ENCODE assay signal across 21 cellular contexts in genomic region chr1:53605181-53605580, GRCh38.
"Had no signal": no experiment of that assay in that cellular context is flagged by ENCODE, and none has a peak within 500 bp of the region (broad histone marks: within the 10 kb centered on the region; RNA-seq: fewer than 3 reads in every experiment).

No MANE protein-coding gene starts in this region.

- H3K27ac ChIP-seq: adrenal gland, ascending aorta, coronary artery, epithelial cell of prostate, gastroesophageal sphincter, heart left ventricle, lower lobe of right lung, upper lobe of left lung had no signal

- H3K4me3 Mint-ChIP-seq: activated CD4-positive, alpha-beta T cell treated with anti-CD3 and anti-CD28 coated beads, Interleukin-2, amount 10 ng/mL, durations not matched to agents 7 days and 5 days; activated CD8-positive, alpha-beta memory T cell treated with anti-CD3 and anti-CD28 coated beads, Interleukin-2, amount 10 ng/mL, durations not matched to agents 7 days and 5 days; activated CD8-positive, alpha-beta T cell treated with anti-CD3 and anti-CD28 coated beads for 36 hours; activated naive CD8-positive, alpha-beta T cell; naive thymus-derived CD4-positive, alpha-beta T cell had no signal

- H3K36me3 ChIP-seq: adrenal gland, ascending aorta, gastroesophageal sphincter, heart left ventricle, lower lobe of right lung, upper lobe of left lung had no signal

- DNase-seq: activated CD4-positive, alpha-beta T cell treated with anti-CD3 and anti-CD28 coated beads, Interleukin-2, amount 10 ng/mL, durations not matched to agents 7 days and 5 days; activated CD8-positive, alpha-beta memory T cell treated with anti-CD3 and anti-CD28 coated beads, Interleukin-2, amount 10 ng/mL, durations not matched to agents 7 days and 5 days; activated CD8-positive, alpha-beta T cell treated with anti-CD3 and anti-CD28 coated beads for 36 hours; activated gamma-delta T cell treated with Interleukin-2 at 50 U/mL for 16 hours; activated T-cell treated with anti-CD3 and anti-CD28 coated beads for 4 hours; lower lobe of right lung; mesendoderm; naive thymus-derived CD4-positive, alpha-beta T cell; retina; stimulated activated CD4-positive, alpha-beta T cell treated with anti-CD3 and anti-CD28 coated beads, Interleukin-4, amount 100 ng/mL, for 24 hours; stimulated activated naive CD8-positive, alpha-beta T cell treated with anti-CD3 and anti-CD28 coated beads, Interleukin-15, Interleukin-2, amounts not matched to agents 100 U/mL and 50 U/mL, for 24 hours had no signal

- H3K27ac Mint-ChIP-seq: activated CD4-positive, alpha-beta T cell treated with anti-CD3 and anti-CD28 coated beads, Interleukin-2, amount 10 ng/mL, durations not matched to agents 7 days and 5 days; activated CD8-positive, alpha-beta memory T cell treated with anti-CD3 and anti-CD28 coated beads, Interleukin-2, amount 10 ng/mL, durations not matched to agents 7 days and 5 days; activated CD8-positive, alpha-beta T cell treated with anti-CD3 and anti-CD28 coated beads for 36 hours; activated naive CD8-positive, alpha-beta T cell; naive thymus-derived CD4-positive, alpha-beta T cell had no signal

- H3K4me3 ChIP-seq: adrenal gland, ascending aorta, coronary artery, gastroesophageal sphincter, heart left ventricle, lower lobe of right lung, upper lobe of left lung had no signal

- H3K4me1 ChIP-seq: adrenal gland, ascending aorta, gastroesophageal sphincter, heart left ventricle, lower lobe of right lung, upper lobe of left lung had no signal

- H3K36me3 Mint-ChIP-seq: activated CD8-positive, alpha-beta memory T cell treated with anti-CD3 and anti-CD28 coated beads, Interleukin-2, amount 10 ng/mL, durations not matched to agents 7 days and 5 days; activated naive CD8-positive, alpha-beta T cell had no signal

- H3K27me3 Mint-ChIP-seq: activated CD4-positive, alpha-beta T cell treated with anti-CD3 and anti-CD28 coated beads, Interleukin-2, amount 10 ng/mL, durations not matched to agents 7 days and 5 days; activated CD8-positive, alpha-beta T cell treated with anti-CD3 and anti-CD28 coated beads for 36 hours; activated naive CD8-positive, alpha-beta T cell had no signal

- H3K27me3 ChIP-seq: adrenal gland, ascending aorta, gastroesophageal sphincter, heart left ventricle, upper lobe of left lung had no signal

- ATAC-seq: activated CD4-positive, CD25-positive, alpha-beta regulatory T cell treated with anti-CD3 and anti-CD28 coated beads, Interleukin-2, amount 50 U/mL, for 24 hours; activated CD8-positive, alpha-beta memory T cell treated with anti-CD3 and anti-CD28 coated beads, Interleukin-2, amount 10 ng/mL, durations not matched to agents 7 days and 5 days; activated CD8-positive, alpha-beta T cell treated with anti-CD3 and anti-CD28 coated beads for 36 hours; gastroesophageal sphincter; heart left ventricle; lower lobe of right lung; naive thymus-derived CD4-positive, alpha-beta T cell; SK-N-SH treated with all-trans-retinoic acid at 6 μM for 48 hours; stimulated activated naive CD8-positive, alpha-beta T cell treated with anti-CD3 and anti-CD28 coated beads, Interleukin-15, Interleukin-2, amounts not matched to agents 100 U/mL and 50 U/mL, for 24 hours had no signal
